Comparison of ENCODE assay signal across 16 cellular contexts in genomic region chr11:72842644-72843330, GRCh38. TPM values are rescaled to one million over a fixed set of nuclear protein-coding genes. Genes with fewer than 3 reads are reported as not detected.
DNase-seq lines count a peak whose midpoint lies in the region; ATAC-seq and TF ChIP-seq lines count a peak whose summit lies in the region.
"Had no signal": no experiment of that assay in that cellular context is flagged by ENCODE, and none has a peak within 500 bp of the region (broad histone marks: within the 10 kb centered on the region; RNA-seq: fewer than 3 reads in every experiment).

No MANE protein-coding gene starts in this region.

- CTCF ChIA-PET in naive thymus-derived CD4-positive, alpha-beta T cell (lab: Charles Lee), result no interaction called here

- H3K4me3 ChIP-seq in heart left ventricle, result no peak overlapping the region
- no peak overlapping the region for H3K4me3 ChIP-seq in naive thymus-derived CD4-positive, alpha-beta T cell (ENCODE audit: low read length)
- H3K4me3 ChIP-seq: HAP-1, Peyer's patch had no signal

- no peak for TF ChIP-seq POLR2A in heart left ventricle (IDR thresholded peaks at IDR 0.05)

- peak overlapping the region; percentile 7 to 84 (median 61) for H3K27ac ChIP-seq in heart left ventricle
- H3K27ac ChIP-seq in naive thymus-derived CD4-positive, alpha-beta T cell (ENCODE audit: low read depth, low read length), result no peak overlapping the region
- H3K27ac ChIP-seq: Peyer's patch had no signal

- H3K27me3 Mint-ChIP-seq in activated naive CD4-positive, alpha-beta T cell treated with anti-CD3 and anti-CD28 coated beads, Interleukin-2, amount 50 U/mL, for 24 hours, result no peaks in the 10 kb centered on the region
- H3K27me3 Mint-ChIP-seq in naive thymus-derived CD4-positive, alpha-beta T cell, result no peaks in the 10 kb centered on the region
- no peaks in the 10 kb centered on the region for H3K27me3 Mint-ChIP-seq in stimulated activated naive B cell treated with anti-CD40 and anti-IgM and Interleukin-4, amounts not matched to agents 10 μg/mL and 1 μg/mL and 100 μg/mL, for 72 hours

- no peak overlapping the region for H3K4me3 Mint-ChIP-seq in activated naive CD4-positive, alpha-beta T cell treated with anti-CD3 and anti-CD28 coated beads, Interleukin-2, amount 50 U/mL, for 24 hours
- no peak overlapping the region for H3K4me3 Mint-ChIP-seq in naive thymus-derived CD4-positive, alpha-beta T cell
- H3K4me3 Mint-ChIP-seq in stimulated activated naive B cell treated with anti-CD40 and anti-IgM and Interleukin-4, amounts not matched to agents 10 μg/mL and 1 μg/mL and 100 μg/mL, for 72 hours, result no peak overlapping the region

- no peaks in the 10 kb centered on the region for H3K9me3 ChIP-seq in heart left ventricle
- no peaks in the 10 kb centered on the region for H3K9me3 ChIP-seq in naive thymus-derived CD4-positive, alpha-beta T cell (ENCODE audit: control insufficient read depth in 2 of 3, low read length in 3 of 3)
- H3K9me3 ChIP-seq: Caco-2, HAP-1, Peyer's patch had no signal

- TF ChIP-seq CTCF in heart left ventricle (IDR thresholded peaks at IDR 0.05), result no peak

- no peaks in the 10 kb centered on the region for H3K9me3 Mint-ChIP-seq in activated naive CD4-positive, alpha-beta T cell treated with anti-CD3 and anti-CD28 coated beads, Interleukin-2, amount 50 U/mL, for 24 hours
- no peaks in the 10 kb centered on the region for H3K9me3 Mint-ChIP-seq in naive thymus-derived CD4-positive, alpha-beta T cell
- no peaks in the 10 kb centered on the region for H3K9me3 Mint-ChIP-seq in stimulated activated naive B cell treated with anti-CD40 and anti-IgM and Interleukin-4, amounts not matched to agents 10 μg/mL and 1 μg/mL and 100 μg/mL, for 72 hours

- no peaks in the 10 kb centered on the region for H3K27me3 ChIP-seq in heart left ventricle
- no peaks in the 10 kb centered on the region for H3K27me3 ChIP-seq in naive thymus-derived CD4-positive, alpha-beta T cell (ENCODE audit: control insufficient read depth in 2 of 2, insufficient read depth in 2 of 2, low read length in 2 of 2)
- H3K27me3 ChIP-seq: Peyer's patch had no signal

- H3K36me3 Mint-ChIP-seq in activated naive CD4-positive, alpha-beta T cell treated with anti-CD3 and anti-CD28 coated beads, Interleukin-2, amount 50 U/mL, for 24 hours, result no peaks in the 10 kb centered on the region
- peaks cover 9 to 41% (median 22%) of the 10 kb centered on the region in 5 donors for H3K36me3 Mint-ChIP-seq in naive thymus-derived CD4-positive, alpha-beta T cell
- peaks cover 42 to 69% of the 10 kb centered on the region in 2 donors for H3K36me3 Mint-ChIP-seq in stimulated activated naive B cell treated with anti-CD40 and anti-IgM and Interleukin-4, amounts not matched to agents 10 μg/mL and 1 μg/mL and 100 μg/mL, for 72 hours

- H3K4me1 ChIP-seq in heart left ventricle, result peaks cover 0 to 42% (median 35%) of the 10 kb centered on the region in 12 donors
- H3K4me1 ChIP-seq in naive thymus-derived CD4-positive, alpha-beta T cell (ENCODE audit: control insufficient read depth in 2 of 2, insufficient read depth in 2 of 2, low read length in 2 of 2), result no peaks in the 10 kb centered on the region
- H3K4me1 ChIP-seq: Caco-2, HAP-1, Peyer's patch had no signal

- peak overlapping the region; percentile 11 for H3K27ac Mint-ChIP-seq in activated naive CD4-positive, alpha-beta T cell treated with anti-CD3 and anti-CD28 coated beads, Interleukin-2, amount 50 U/mL, for 24 hours
- H3K27ac Mint-ChIP-seq in naive thymus-derived CD4-positive, alpha-beta T cell, result peak overlapping the region in 5 of 9 donors; percentile 19 to 66 (median 25)
- peak overlapping the region; percentile 17 for H3K27ac Mint-ChIP-seq in stimulated activated naive B cell treated with anti-CD40 and anti-IgM and Interleukin-4, amounts not matched to agents 10 μg/mL and 1 μg/mL and 100 μg/mL, for 72 hours

- intact Hi-C loops in heart left ventricle (cut with DNase I), result no loop called here
- intact Hi-C loops in naive thymus-derived CD4-positive, alpha-beta T cell (cut with micrococcal nuclease), result no loop called here

- H3K36me3 ChIP-seq in heart left ventricle, result peaks cover 0 to 88% (median 50%) of the 10 kb centered on the region in 9 donors
- H3K36me3 ChIP-seq in naive thymus-derived CD4-positive, alpha-beta T cell (ENCODE audit: control insufficient read depth in 2 of 3, insufficient read depth in 3 of 3, low read length in 3 of 3), result peaks cover 0 to 60% (median 8%) of the 10 kb centered on the region in 3 experiments
- H3K36me3 ChIP-seq: HAP-1 had no signal

- POLR2A ChIA-PET in naive thymus-derived CD4-positive, alpha-beta T cell (lab: Charles Lee), result interaction anchor here (0.8 kb wide), 1 partner anchor 204 kb away, joined by 3 read pairs; no protein-coding TSS in a partner anchor

- no peak for DNase-seq in activated naive CD4-positive, alpha-beta T cell (lab: John Stamatoyannopoulos, UW)
- DNase-seq in heart left ventricle, result no peak
- DNase-seq in naive thymus-derived CD4-positive, alpha-beta T cell, result no peak
- DNase-seq in stimulated activated naive B cell treated with anti-CD40 and anti-IgM and Interleukin-4, amounts not matched to agents 10 μg/mL and 1 μg/mL and 100 μg/mL, for 72 hours, result no peak
- no peak for DNase-seq in GM19238 (ENCODE audit: insufficient read length, low spot score)
- DNase-seq in NCI-H187 treated with DMSO at 0.1 percent for 48 hours (lab: John Stamatoyannopoulos, UW), result no peak
- DNase-seq in NCI-H1105 treated with DMSO at 0.1 percent for 48 hours (lab: John Stamatoyannopoulos, UW), result no peak
- DNase-seq: C1 segment of cervical spinal cord, Caco-2, MM.1S, NCI-H2029, NCI-H2171 treated with DMSO at 0.1 percent for 48 hours, NCI-H510A, Peyer's patch had no signal

- peak in 2 of 4 donors; percentile 37 to 39 for ATAC-seq in heart left ventricle
- ATAC-seq in naive thymus-derived CD4-positive, alpha-beta T cell, result no peak
- ATAC-seq in stimulated activated naive B cell treated with anti-CD40 and anti-IgM and Interleukin-4, amounts not matched to agents 10 μg/mL and 1 μg/mL and 100 μg/mL, for 72 hours (replicated peaks), result no peak

- H3K4me1 Mint-ChIP-seq in activated naive CD4-positive, alpha-beta T cell treated with anti-CD3 and anti-CD28 coated beads, Interleukin-2, amount 50 U/mL, for 24 hours, result no peaks in the 10 kb centered on the region
- H3K4me1 Mint-ChIP-seq in naive thymus-derived CD4-positive, alpha-beta T cell, result peaks cover 0 to 11% (median 0%) of the 10 kb centered on the region in 7 donors
- peaks cover 2 to 5% of the 10 kb centered on the region in 2 donors for H3K4me1 Mint-ChIP-seq in stimulated activated naive B cell treated with anti-CD40 and anti-IgM and Interleukin-4, amounts not matched to agents 10 μg/mL and 1 μg/mL and 100 μg/mL, for 72 hours

- WGBS in heart left ventricle, 4 donors, result 51 to 66% (median 62%) methylated on average over 14 of the region's 14 CpGs

RNA-seq across cellular contexts. Expression of gene ATG16L2, which starts 28.6 kb away (rescaled TPM):
- total RNA-seq in heart left ventricle, result 10 to 100 TPM in 7 of 9 donors, 1 to 10 TPM in 2; 6.0 to 28.9 (median 13.2) TPM
- 10 to 100 TPM in 1 of 2 donors, 1 to 10 TPM in 1; 8.3 to 24.2 TPM for polyA plus RNA-seq in heart left ventricle
- 100 to 1,000 TPM in 4 of 5 experiments, 10 to 100 TPM in 1; 99.5 to 199 (median 166) TPM for total RNA-seq in naive thymus-derived CD4-positive, alpha-beta T cell
- polyA plus RNA-seq in naive thymus-derived CD4-positive, alpha-beta T cell, result 10 to 100 TPM; 12.8 to 19.9 TPM

RNA-seq across cellular contexts. Expression of gene STARD10, which starts 48.9 kb away (rescaled TPM):
- 10 to 100 TPM; 35.2 to 78.8 (median 55.2) TPM for total RNA-seq in heart left ventricle
- 100 to 1,000 TPM in 1 of 2 donors, 10 to 100 TPM in 1; 35.9 to 237 TPM for polyA plus RNA-seq in heart left ventricle
- 10 to 100 TPM; 10.9 to 26.1 (median 16.4) TPM for total RNA-seq in naive thymus-derived CD4-positive, alpha-beta T cell
- polyA plus RNA-seq in naive thymus-derived CD4-positive, alpha-beta T cell, result 10 to 100 TPM; 18.4 to 20.0 TPM
